Comparison of ENCODE assay signal across 11 cellular contexts in genomic region chr7:2175514-2175913, GRCh38. TPM values are rescaled to one million over a fixed set of nuclear protein-coding genes. Genes with fewer than 3 reads are reported as not detected.
DNase-seq lines count a peak whose midpoint lies in the region; ATAC-seq, FAIRE-seq and TF ChIP-seq lines count a peak whose summit lies in the region.
"Had no signal": no experiment of that assay in that cellular context is flagged by ENCODE, and none has a peak within 500 bp of the region (broad histone marks: within the 10 kb centered on the region; RNA-seq: fewer than 3 reads in every experiment).

No MANE protein-coding gene starts in this region.

- CTCF ChIA-PET in endothelial cell of umbilical vein (lab: Charles Lee), result interaction anchor here (0.9 kb wide), 1 partner anchor 9 kb away, joined by 5 read pairs; no protein-coding TSS in a partner anchor
- CTCF ChIA-PET in CD8-positive, alpha-beta memory T cell (lab: Charles Lee), result no interaction called here

- BruUV-seq in endothelial cell of umbilical vein (replicated peaks; lab: Mats Ljungman, UMichigan), result no TSS peak

- no peak for TF ChIP-seq CTCF in endothelial cell of umbilical vein (IDR thresholded peaks at IDR 0.05; ENCODE audit: extremely low read depth in 1 of 2, insufficient read depth in 1 of 2, low read depth in 1 of 2, low read length in 2 of 2)

- in situ Hi-C loops in ACHN (cut with HindIII; ENCODE audit: low pct_ligation_motif_present, low pct_unique_long_range_greater_than_20kb, low sequenced_read_pairs), result no loop called here

- H3K9me3 ChIP-seq in endothelial cell of umbilical vein (replicated peaks; ENCODE audit: control insufficient read depth, insufficient read depth, low read length), result no peaks in the 10 kb centered on the region
- H3K9me3 ChIP-seq in CD8-positive, alpha-beta memory T cell (ENCODE audit: low read length), result no peaks in the 10 kb centered on the region

- H3K9me3 Mint-ChIP-seq in CD8-positive, alpha-beta memory T cell, result no peaks in the 10 kb centered on the region
- H3K9me3 Mint-ChIP-seq: CD4-positive, CD25-positive, alpha-beta regulatory T cell had no signal

- H3K4me2 ChIP-seq in endothelial cell of umbilical vein (ENCODE audit: insufficient read depth, low read length), result no peak overlapping the region

- peak overlapping the region in 1 of 8 donors; percentile 19 for H3K27ac Mint-ChIP-seq in CD8-positive, alpha-beta memory T cell
- H3K27ac Mint-ChIP-seq: activated CD8-positive, alpha-beta T cell treated with anti-CD3 and anti-CD28 coated beads, Interleukin-2, amount 10 ng/mL, durations not matched to agents 7 days and 5 days had no signal

- peaks cover 0 to 3% of the 10 kb centered on the region in 2 experiments for H3K36me3 ChIP-seq in endothelial cell of umbilical vein (ENCODE audit: control insufficient read depth in 2 of 2, extremely low read depth in 1 of 2, insufficient read depth in 2 of 2, low read length in 2 of 2)
- H3K36me3 ChIP-seq in CD8-positive, alpha-beta memory T cell (ENCODE audit: insufficient read depth, low read length), result no peaks in the 10 kb centered on the region

- peaks cover 0 to 9% (median 0%) of the 10 kb centered on the region in 3 donors for H3K4me1 Mint-ChIP-seq in CD8-positive, alpha-beta memory T cell

- no peaks in the 10 kb centered on the region for H4K20me1 ChIP-seq in endothelial cell of umbilical vein (replicated peaks; ENCODE audit: control insufficient read depth, extremely low read depth, insufficient read depth, low read length)

- H3K36me3 Mint-ChIP-seq in CD8-positive, alpha-beta memory T cell, result peaks cover 0 to 52% (median 7%) of the 10 kb centered on the region in 3 donors

- FAIRE-seq in endothelial cell of umbilical vein (lab: Jason Lieb, UNC), result peak; percentile 61
- FAIRE-seq: K562 had no signal

- H3K79me2 ChIP-seq in endothelial cell of umbilical vein (ENCODE audit: control insufficient read depth, insufficient read depth, low read length), result no peaks in the 10 kb centered on the region

- H3K9me1 ChIP-seq in endothelial cell of umbilical vein (replicated peaks; ENCODE audit: control insufficient read depth, extremely low read depth, insufficient read depth, low read length), result no peaks in the 10 kb centered on the region

- dilution Hi-C loops in endothelial cell of umbilical vein (cut with MboI; ENCODE audit: extremely low pct_ligation_motif_present, low sequenced_read_pairs), result no loop called here

- H2AFZ ChIP-seq in endothelial cell of umbilical vein (ENCODE audit: low read depth, low read length), result no peak overlapping the region

- no peak overlapping the region for H3K4me3 ChIP-seq in endothelial cell of umbilical vein (replicated peaks in 1 of 3; ENCODE audit: insufficient read depth in 1 of 3, low read depth in 1 of 3, low read length in 3 of 3)
- no peak overlapping the region for H3K4me3 ChIP-seq in CD8-positive, alpha-beta memory T cell (ENCODE audit: low read length)
- H3K4me3 ChIP-seq: K562 had no signal

- H3K9ac ChIP-seq in endothelial cell of umbilical vein (replicated peaks; ENCODE audit: extremely low read depth, insufficient read depth, low read length), result no peak overlapping the region

- H3K27me3 Mint-ChIP-seq in CD8-positive, alpha-beta memory T cell, result no peaks in the 10 kb centered on the region
- H3K27me3 Mint-ChIP-seq: CD4-positive, CD25-positive, alpha-beta regulatory T cell had no signal

- H3K27ac ChIP-seq in endothelial cell of umbilical vein (ENCODE audit: insufficient read depth, low read depth, low read length), result no peak overlapping the region
- no peak overlapping the region for H3K27ac ChIP-seq in CD8-positive, alpha-beta memory T cell (ENCODE audit: low read depth, low read length)

- ATAC-seq in HG03342 (IDR thresholded peaks at IDR 0.05; ENCODE audit: unreplicated experiment), result no peak
- ATAC-seq: activated CD8-positive, alpha-beta T cell treated with anti-CD3 and anti-CD28 coated beads, Interleukin-2, amount 10 ng/mL, durations not matched to agents 7 days and 5 days; K562 had no signal

- no peaks in the 10 kb centered on the region for H3K4me1 ChIP-seq in endothelial cell of umbilical vein (ENCODE audit: control insufficient read depth, extremely low read depth, insufficient read depth, low read length)
- no peaks in the 10 kb centered on the region for H3K4me1 ChIP-seq in CD8-positive, alpha-beta memory T cell (ENCODE audit: insufficient read depth, low read length)

- H3K4me3 Mint-ChIP-seq in CD8-positive, alpha-beta memory T cell, result no peak overlapping the region
- H3K4me3 Mint-ChIP-seq: activated CD8-positive, alpha-beta T cell treated with anti-CD3 and anti-CD28 coated beads, Interleukin-2, amount 10 ng/mL, durations not matched to agents 7 days and 5 days; CD4-positive, CD25-positive, alpha-beta regulatory T cell had no signal

- DNase-seq in ACHN (peak; percentile 90), M059J (ENCODE audit: low read depth) (peak; percentile 98), endothelial cell of umbilical vein (ENCODE audit: low read depth, low spot score) (peak; percentile 23), lung microvascular endothelial cell (ENCODE audit: low read depth in 2 of 2) (peak; percentile 53 to 73), SIG-M5 (lab: John Stamatoyannopoulos, UW) (no peak)
- no peak for DNase-seq in CD8-positive, alpha-beta memory T cell
- no peak for DNase-seq in stimulated activated CD8-positive, alpha-beta memory T cell treated with anti-CD3 and anti-CD28 coated beads, Interleukin-4, amount 100 ng/mL, for 48 hours
- DNase-seq: activated CD8-positive, alpha-beta T cell treated with anti-CD3 and anti-CD28 coated beads, Interleukin-2, amount 10 ng/mL, durations not matched to agents 7 days and 5 days; CD4-positive, CD25-positive, alpha-beta regulatory T cell had no signal

- H3K27me3 ChIP-seq in endothelial cell of umbilical vein (ENCODE audit: control insufficient read depth in 2 of 2, insufficient read depth in 2 of 2, low read length in 2 of 2), result no peaks in the 10 kb centered on the region
- H3K27me3 ChIP-seq in CD8-positive, alpha-beta memory T cell (ENCODE audit: insufficient read depth, low read length, poor library complexity, severe bottlenecking), result no peaks in the 10 kb centered on the region

- TF ChIP-seq POLR2A in endothelial cell of umbilical vein (IDR thresholded peaks at IDR 0.05; ENCODE audit: low read depth, low read length), result no peak

- POLR2A ChIA-PET in endothelial cell of umbilical vein (lab: Charles Lee), result interaction anchor here (0.7 kb wide), 1 partner anchor 399 kb away, joined by 10 read pairs; no protein-coding TSS in a partner anchor
- POLR2A ChIA-PET in CD8-positive, alpha-beta memory T cell (lab: Charles Lee), result no interaction called here

- intact Hi-C loops in endothelial cell of umbilical vein (cut with micrococcal nuclease), result no loop called here

TF ChIP-seq in endothelial cell of umbilical vein, 7 proteins besides CTCF, POLR2A, EP300 and RAD21:
- TF ChIP-seq MAX (IDR thresholded peaks at IDR 0.05; ENCODE audit: insufficient read depth, insufficient read length), result no peak
- no peak for TF ChIP-seq GATA2 (IDR thresholded peaks at IDR 0.05; ENCODE audit: insufficient read depth, insufficient read length, low read depth, low read length)
- TF ChIP-seq EZH2 (IDR thresholded peaks at IDR 0.05; ENCODE audit: borderline replicate concordance, low read depth, low read length, severe bottlenecking), result no peak
- no peak for TF ChIP-seq POLR2AphosphoS5 (IDR thresholded peaks at IDR 0.05; ENCODE audit: insufficient read depth, low read depth, low read length)

RNA-seq across cellular contexts. Expression of gene MAD1L1, which starts 57.2 kb away (rescaled TPM):
- 41.0 and 61.5 TPM in 2 replicates for total RNA-seq in M059J (2014; rRNA removed; shearing (Covaris generic))
- total RNA-seq in endothelial cell of umbilical vein (42.3 and 46.7 TPM in 2 replicates), lung microvascular endothelial cell (35.3 and 46.0 TPM in 2 replicates)
- 34.1 and 42.1 TPM in 2 replicates for polyA plus RNA-seq in endothelial cell of umbilical vein
- 22.6 and 26.0 TPM in 2 replicates for polyA plus RNA-seq in endothelial cell of umbilical vein (2011; cell fraction: cytosol; rRNA removed)
- polyA plus RNA-seq in endothelial cell of umbilical vein (2011; cell fraction: nucleus; rRNA removed), result 21.8 and 31.6 TPM in 2 replicates
- 15.8 and 20.7 TPM in 2 replicates for polyA plus RNA-seq in endothelial cell of umbilical vein (2012)
- 19.3 and 21.1 TPM in 2 replicates for polyA minus RNA-seq in endothelial cell of umbilical vein
- 31.7 TPM for polyA minus RNA-seq in endothelial cell of umbilical vein (2011; cell fraction: cytosol; rRNA and poly(A)+ RNA removed)
- 24.3 and 30.1 TPM in 2 replicates for polyA minus RNA-seq in endothelial cell of umbilical vein (2011; cell fraction: nucleus; rRNA and poly(A)+ RNA removed)
- 10 to 100 TPM; 43.6 to 47.3 TPM for total RNA-seq in CD8-positive, alpha-beta memory T cell
- 185 TPM for polyA plus RNA-seq in CD8-positive, alpha-beta memory T cell

Comparison
In these comparisons a context has a peak if more than half of its experiments do, and no peak if none do; other contexts are left out.
1. DNase-seq: peak in ACHN (single experiment), M059J (single experiment), endothelial cell of umbilical vein (single experiment) and lung microvascular endothelial cell (2 of 2); none in CD8-positive, alpha-beta memory T cell (0 of 5), SIG-M5 (single experiment) and stimulated activated CD8-positive, alpha-beta memory T cell treated with anti-CD3 and anti-CD28 coated beads, Interleukin-4, amount 100 ng/mL, for 48 hours (single experiment).